In genomic region chr11:9745411-9746211, GRCh38 we compare ENCODE assay signal across 10 cellular contexts.
DNase-seq lines count a peak whose midpoint lies in the region; ATAC-seq and TF ChIP-seq lines count a peak whose summit lies in the region.
"Had no signal": no experiment of that assay in that cellular context is flagged by ENCODE, and none has a peak within 500 bp of the region (broad histone marks: within the 10 kb centered on the region; RNA-seq: fewer than 3 reads in every experiment).

No MANE protein-coding gene starts in this region.

- ATAC-seq in GM19328 (IDR thresholded peaks at IDR 0.05; ENCODE audit: unreplicated experiment) = peak; percentile 47
- peak; percentile 58 for ATAC-seq in HG02798 (IDR thresholded peaks at IDR 0.05; ENCODE audit: poor library complexity, unreplicated experiment)
- ATAC-seq in stimulated activated naive B cell treated with anti-CD40 and anti-IgM and Interleukin-4, amounts not matched to agents 10 μg/mL and 1 μg/mL and 100 μg/mL, for 72 hours (replicated peaks) = peak; percentile 87 to 88
- ATAC-seq: naive thymus-derived CD4-positive, alpha-beta T cell had no signal

- no peak for TF ChIP-seq POLR2A in erythroblast (IDR thresholded peaks at IDR 0.05; ENCODE audit: low read length)

- H3K4me1 Mint-ChIP-seq in stimulated activated naive B cell treated with anti-CD40 and anti-IgM and Interleukin-4, amounts not matched to agents 10 μg/mL and 1 μg/mL and 100 μg/mL, for 72 hours = peaks cover 46 to 57% of the 10 kb centered on the region in 2 donors

- no peaks in the 10 kb centered on the region for H3K9me3 Mint-ChIP-seq in stimulated activated naive B cell treated with anti-CD40 and anti-IgM and Interleukin-4, amounts not matched to agents 10 μg/mL and 1 μg/mL and 100 μg/mL, for 72 hours
- H3K9me3 Mint-ChIP-seq: activated CD4-positive, alpha-beta T cell treated with anti-CD3 and anti-CD28 coated beads, Interleukin-2, amount 10 ng/mL, durations not matched to agents 7 days and 5 days had no signal

- peak overlapping the region; percentile 52 to 59 for H3K4me3 Mint-ChIP-seq in stimulated activated naive B cell treated with anti-CD40 and anti-IgM and Interleukin-4, amounts not matched to agents 10 μg/mL and 1 μg/mL and 100 μg/mL, for 72 hours
- H3K4me3 Mint-ChIP-seq: activated CD4-positive, alpha-beta T cell treated with anti-CD3 and anti-CD28 coated beads, Interleukin-2, amount 10 ng/mL, durations not matched to agents 7 days and 5 days; naive thymus-derived CD4-positive, alpha-beta T cell had no signal

- peak overlapping the region; percentile 60 for H3K27ac Mint-ChIP-seq in stimulated activated naive B cell treated with anti-CD40 and anti-IgM and Interleukin-4, amounts not matched to agents 10 μg/mL and 1 μg/mL and 100 μg/mL, for 72 hours
- H3K27ac Mint-ChIP-seq: activated CD4-positive, alpha-beta T cell treated with anti-CD3 and anti-CD28 coated beads, Interleukin-2, amount 10 ng/mL, durations not matched to agents 7 days and 5 days; naive thymus-derived CD4-positive, alpha-beta T cell had no signal

- H3K27me3 Mint-ChIP-seq in stimulated activated naive B cell treated with anti-CD40 and anti-IgM and Interleukin-4, amounts not matched to agents 10 μg/mL and 1 μg/mL and 100 μg/mL, for 72 hours = no peaks in the 10 kb centered on the region
- H3K27me3 Mint-ChIP-seq: activated CD4-positive, alpha-beta T cell treated with anti-CD3 and anti-CD28 coated beads, Interleukin-2, amount 10 ng/mL, durations not matched to agents 7 days and 5 days had no signal

- peak; percentile 58 to 95 for DNase-seq in NOMO-1 (lab: John Stamatoyannopoulos, UW; ENCODE audit: unreplicated experiment in 2 of 2)
- DNase-seq in stimulated activated naive B cell treated with anti-CD40 and anti-IgM and Interleukin-4, amounts not matched to agents 10 μg/mL and 1 μg/mL and 100 μg/mL, for 72 hours = peak; percentile 36
- DNase-seq in erythroblast (lab: John Stamatoyannopoulos, UW) = no peak
- DNase-seq in NCI-H226 = no peak
- DNase-seq in NCI-H748 (lab: John Stamatoyannopoulos, UW; ENCODE audit: unreplicated experiment) = no peak
- DNase-seq: activated CD4-positive, alpha-beta T cell treated with anti-CD3 and anti-CD28 coated beads, Interleukin-2, amount 10 ng/mL, durations not matched to agents 7 days and 5 days; activated naive CD4-positive, alpha-beta T cell treated with Interleukin-2 at 50 U/mL for 16 hours; naive thymus-derived CD4-positive, alpha-beta T cell had no signal

- peaks cover 54 to 59% of the 10 kb centered on the region in 2 donors for H3K36me3 Mint-ChIP-seq in stimulated activated naive B cell treated with anti-CD40 and anti-IgM and Interleukin-4, amounts not matched to agents 10 μg/mL and 1 μg/mL and 100 μg/mL, for 72 hours

Comparison
In these comparisons a context has a peak if more than half of its experiments do, and no peak if none do; other contexts are left out.
1. DNase-seq: peak in NOMO-1 (2 of 2) and stimulated activated naive B cell treated with anti-CD40 and anti-IgM and Interleukin-4, amounts not matched to agents 10 μg/mL and 1 μg/mL and 100 μg/mL, for 72 hours (single experiment); none in erythroblast (0 of 2), NCI-H226 (single experiment) and NCI-H748 (single experiment).
2. Peak in every context shown above with its lines, with median percentiles within 50 percentile points of each other: ATAC-seq.